ENCODE assay signal across 10 cellular contexts in the genomic region with DNA sequence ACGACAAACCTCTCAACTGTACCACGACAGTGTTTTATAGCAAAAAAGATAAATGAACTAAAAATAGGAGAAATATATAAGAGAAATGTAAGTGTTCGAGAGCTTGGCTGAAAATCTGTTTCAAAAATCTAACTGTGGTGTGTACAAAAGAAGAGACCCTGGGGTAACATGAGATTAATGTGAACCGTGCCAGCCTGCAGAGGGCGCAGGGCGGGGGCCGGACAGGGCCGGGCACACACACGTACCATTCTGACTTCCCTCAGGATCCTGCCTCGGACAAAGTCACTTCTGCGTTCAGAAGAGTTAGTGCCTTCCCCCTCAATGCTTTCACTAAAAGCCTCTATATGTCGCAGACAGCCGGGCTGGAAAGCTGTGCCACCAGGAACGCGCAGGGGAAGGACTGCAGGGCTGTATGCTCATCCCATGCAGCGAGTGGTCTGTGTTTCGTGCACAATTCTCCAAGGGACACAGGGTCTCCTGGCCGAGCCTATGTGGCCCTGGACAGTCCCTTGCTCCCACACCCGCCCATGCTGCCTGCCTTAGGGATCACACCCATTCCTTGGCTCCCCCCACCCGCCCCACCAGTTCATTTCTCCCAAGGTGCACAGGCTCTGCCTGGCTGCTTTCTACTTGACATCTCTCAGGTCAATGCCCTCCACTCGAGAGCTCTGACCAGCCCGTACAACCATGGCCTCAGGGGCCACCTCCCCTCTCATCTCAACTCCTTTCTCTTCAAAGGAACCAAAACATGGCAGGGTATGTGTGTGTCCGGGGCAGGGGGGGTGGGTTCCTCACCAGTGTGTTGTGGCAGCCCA. TPM values are rescaled to one million over a fixed set of nuclear protein-coding genes. Genes with fewer than 3 reads are reported as not detected.
A peak's percentile ranks its signal among the peaks of the same experiment; 100 is the strongest.
DNase-seq lines count a peak whose midpoint lies in the region; ATAC-seq and TF ChIP-seq lines count a peak whose summit lies in the region.
"Had no signal": no experiment of that assay in that cellular context is flagged by ENCODE, and none has a peak within 500 bp of the region (broad histone marks: within the 10 kb centered on the region; RNA-seq: fewer than 3 reads in every experiment).

No MANE protein-coding gene starts in this region.

- H3K9me3 ChIP-seq in T-helper 17 cell (ENCODE audit: control insufficient read depth, low read length, poor library complexity, severe bottlenecking) (no peaks in the 10 kb centered on the region), cardiac muscle cell (ENCODE audit: low read depth) (no peaks in the 10 kb centered on the region), stomach smooth muscle (ENCODE audit: control insufficient read depth in 2 of 2, low read length in 2 of 2) (no peaks in the 10 kb centered on the region)

- H3K4me1 ChIP-seq in cardiac muscle cell (ENCODE audit: low read depth) = peaks cover 55% of the 10 kb centered on the region
- peaks cover 37% of the 10 kb centered on the region for H3K4me1 ChIP-seq in stomach smooth muscle (ENCODE audit: control insufficient read depth, insufficient read depth, low read length)

- H3K27ac ChIP-seq in cardiac muscle cell (peak overlapping the region; percentile 79), stomach smooth muscle (ENCODE audit: low read length) (peak overlapping the region; percentile 75)

- H3K4me3 Mint-ChIP-seq in T-helper 17 cell = no peak overlapping the region
- H3K4me3 Mint-ChIP-seq: activated naive CD8-positive, alpha-beta T cell treated with anti-CD3 and anti-CD28 coated beads for 36 hours; stimulated activated naive CD8-positive, alpha-beta T cell treated with anti-CD3 and anti-CD28 coated beads, Interleukin-15, amount 100 ng/mL, for 72 hours had no signal

- H3K36me3 ChIP-seq in cardiac muscle cell = peaks cover 27% of the 10 kb centered on the region
- peaks cover 3% of the 10 kb centered on the region in 2 donors for H3K36me3 ChIP-seq in stomach smooth muscle (ENCODE audit: control insufficient read depth in 2 of 2, insufficient read depth in 2 of 2, low read length in 2 of 2)

- H3K27me3 ChIP-seq in cardiac muscle cell (no peaks in the 10 kb centered on the region), stomach smooth muscle (ENCODE audit: control insufficient read depth in 1 of 2, insufficient read depth in 2 of 2, low read length in 2 of 2) (no peaks in the 10 kb centered on the region)

- H3K27ac Mint-ChIP-seq in T-helper 17 cell = peak overlapping the region; percentile 53
- H3K27ac Mint-ChIP-seq: activated naive CD8-positive, alpha-beta T cell treated with anti-CD3 and anti-CD28 coated beads for 36 hours had no signal

- no peak for DNase-seq in T-helper 17 cell
- no peak for DNase-seq in cardiac muscle cell (ENCODE audit: low read depth in 1 of 2, low spot score in 1 of 2)
- no peak for DNase-seq in NCI-H128 (lab: John Stamatoyannopoulos, UW; ENCODE audit: unreplicated experiment)
- DNase-seq in stimulated activated naive CD4-positive, alpha-beta T cell (lab: John Stamatoyannopoulos, UW) = no peak
- no peak for DNase-seq in NCI-H524 treated with DMSO at 0.1 percent for 48 hours (lab: John Stamatoyannopoulos, UW)
- DNase-seq: activated naive CD8-positive, alpha-beta T cell treated with anti-CD3 and anti-CD28 coated beads for 36 hours; NCI-H1048; stimulated activated naive CD8-positive, alpha-beta T cell treated with anti-CD3 and anti-CD28 coated beads, Interleukin-15, amount 100 ng/mL, for 72 hours had no signal

- H3K9ac ChIP-seq in stomach smooth muscle (ENCODE audit: low read length in 2 of 2) = no peak overlapping the region

- no peak for ATAC-seq in T-helper 17 cell
- ATAC-seq: stimulated activated naive CD8-positive, alpha-beta T cell treated with anti-CD3 and anti-CD28 coated beads, Interleukin-15, amount 100 ng/mL, for 72 hours had no signal

- no peaks in the 10 kb centered on the region for H3K36me3 Mint-ChIP-seq in T-helper 17 cell (ENCODE audit: low read depth)

- H3K4me3 ChIP-seq in cardiac muscle cell (no peak overlapping the region), stomach smooth muscle (ENCODE audit: low read length in 2 of 2) (peak overlapping the region; percentile 29 to 44)

- TF ChIP-seq CTCF in GM12873 (IDR thresholded peaks at IDR 0.05; ENCODE audit: insufficient read depth, low read depth, low read length, missing control alignments) = peak; percentile 21
- TF ChIP-seq CTCF in cardiac muscle cell (IDR thresholded peaks at IDR 0.05; ENCODE audit: low read depth, low read length) = no peak

- H3K4me1 Mint-ChIP-seq in T-helper 17 cell = peaks cover 40% of the 10 kb centered on the region

- no peaks in the 10 kb centered on the region for H3K27me3 Mint-ChIP-seq in T-helper 17 cell
- H3K27me3 Mint-ChIP-seq: activated naive CD8-positive, alpha-beta T cell treated with anti-CD3 and anti-CD28 coated beads for 36 hours; stimulated activated naive CD8-positive, alpha-beta T cell treated with anti-CD3 and anti-CD28 coated beads, Interleukin-15, amount 100 ng/mL, for 72 hours had no signal

RNA-seq across cellular contexts. Expression of gene CDCA4, which starts 8.5 kb away (rescaled TPM):
- total RNA-seq in T-helper 17 cell (10 to 100 TPM; 16.1 to 18.4 TPM), cardiac muscle cell (36.7 and 47.7 TPM in 2 replicates)
- 34.5 and 46.0 TPM in 2 replicates for polyA plus RNA-seq in cardiac muscle cell

RNA-seq across cellular contexts. Expression of gene CLBA1, which starts 26.8 kb away (rescaled TPM):
- total RNA-seq in T-helper 17 cell (1 to 10 TPM; 1.6 to 4.4 TPM), cardiac muscle cell (15.5 and 20.9 TPM in 2 replicates)
- 13.4 and 20.4 TPM in 2 replicates for polyA plus RNA-seq in cardiac muscle cell

RNA-seq across cellular contexts. Expression of gene AHNAK2, which starts 34.2 kb away (rescaled TPM):
- total RNA-seq in T-helper 17 cell (not detected), cardiac muscle cell (59.3 and 78.0 TPM in 2 replicates)
- polyA plus RNA-seq in cardiac muscle cell = 17.8 and 18.8 TPM in 2 replicates

RNA-seq across cellular contexts. Expression of gene GPR132, which starts 52.9 kb away (rescaled TPM):
- total RNA-seq in T-helper 17 cell (10 to 100 TPM; 43.4 to 47.1 TPM), cardiac muscle cell (1.2 and 2.0 TPM in 2 replicates)
- 1.0 TPM in 2 replicates for polyA plus RNA-seq in cardiac muscle cell

Comparison
In these comparisons a context has a peak if more than half of its experiments do, and no peak if none do; other contexts are left out.
1. RNA of gene AHNAK2, which starts 34.2 kb away (total RNA-seq): 59.3 to 78.0 TPM in cardiac muscle cell; not detected in T-helper 17 cell; every median in the first group is over 10 times any median in the second.